In genomic region chr9:78566948-78567675, GRCh38 we compare ENCODE assay signal across 2 cellular contexts.
TF ChIP-seq lines count a peak whose summit lies in the region.

No MANE protein-coding gene starts in this region.

TF ChIP-seq in IMR-90, 13 proteins besides CTCF, POLR2A, EP300 and RAD21 (continued from another document):
- TF ChIP-seq ELK1 (IDR thresholded peaks at IDR 0.05; ENCODE audit: borderline replicate concordance, low read depth, low read length) (no peak), MAFK (IDR thresholded peaks at IDR 0.05; ENCODE audit: low read depth, low read length) (peak; percentile 54; the same call in 1 of the 2 replicates), NFE2L2 (IDR thresholded peaks at IDR 0.05; ENCODE audit: low read depth, low read length) (no peak), FOS (IDR thresholded peaks at IDR 0.05; ENCODE audit: low read depth, low read length) (peak; percentile 48; the same call in 1 of the 2 replicates)

TF ChIP-seq in HEK293T, 16 proteins besides CTCF, POLR2A, EP300 and RAD21 (continued from another document):
- TF ChIP-seq LEF1 (IDR thresholded peaks at IDR 0.05; ENCODE audit: borderline replicate concordance), result no peak
- no peak for TF ChIP-seq ARNT (IDR thresholded peaks at IDR 0.05)
- TF ChIP-seq CTBP1 (IDR thresholded peaks at IDR 0.05; ENCODE audit: borderline replicate concordance), result no peak
- no peak for TF ChIP-seq BHLHE40 (IDR thresholded peaks at IDR 0.05; ENCODE audit: borderline replicate concordance)
TF ChIP-seq in HEK293T: peak in this region for 0.
